Comparison of ENCODE assay signal across 1 cellular context in genomic region chr2:51335072-51336058, GRCh38.
TF ChIP-seq lines count a peak whose summit lies in the region.

No MANE protein-coding gene starts in this region.

TF ChIP-seq in GM23338, 12 proteins besides CTCF, POLR2A, EP300 and RAD21 (continued from another document):
- TF ChIP-seq, protein P1, sequence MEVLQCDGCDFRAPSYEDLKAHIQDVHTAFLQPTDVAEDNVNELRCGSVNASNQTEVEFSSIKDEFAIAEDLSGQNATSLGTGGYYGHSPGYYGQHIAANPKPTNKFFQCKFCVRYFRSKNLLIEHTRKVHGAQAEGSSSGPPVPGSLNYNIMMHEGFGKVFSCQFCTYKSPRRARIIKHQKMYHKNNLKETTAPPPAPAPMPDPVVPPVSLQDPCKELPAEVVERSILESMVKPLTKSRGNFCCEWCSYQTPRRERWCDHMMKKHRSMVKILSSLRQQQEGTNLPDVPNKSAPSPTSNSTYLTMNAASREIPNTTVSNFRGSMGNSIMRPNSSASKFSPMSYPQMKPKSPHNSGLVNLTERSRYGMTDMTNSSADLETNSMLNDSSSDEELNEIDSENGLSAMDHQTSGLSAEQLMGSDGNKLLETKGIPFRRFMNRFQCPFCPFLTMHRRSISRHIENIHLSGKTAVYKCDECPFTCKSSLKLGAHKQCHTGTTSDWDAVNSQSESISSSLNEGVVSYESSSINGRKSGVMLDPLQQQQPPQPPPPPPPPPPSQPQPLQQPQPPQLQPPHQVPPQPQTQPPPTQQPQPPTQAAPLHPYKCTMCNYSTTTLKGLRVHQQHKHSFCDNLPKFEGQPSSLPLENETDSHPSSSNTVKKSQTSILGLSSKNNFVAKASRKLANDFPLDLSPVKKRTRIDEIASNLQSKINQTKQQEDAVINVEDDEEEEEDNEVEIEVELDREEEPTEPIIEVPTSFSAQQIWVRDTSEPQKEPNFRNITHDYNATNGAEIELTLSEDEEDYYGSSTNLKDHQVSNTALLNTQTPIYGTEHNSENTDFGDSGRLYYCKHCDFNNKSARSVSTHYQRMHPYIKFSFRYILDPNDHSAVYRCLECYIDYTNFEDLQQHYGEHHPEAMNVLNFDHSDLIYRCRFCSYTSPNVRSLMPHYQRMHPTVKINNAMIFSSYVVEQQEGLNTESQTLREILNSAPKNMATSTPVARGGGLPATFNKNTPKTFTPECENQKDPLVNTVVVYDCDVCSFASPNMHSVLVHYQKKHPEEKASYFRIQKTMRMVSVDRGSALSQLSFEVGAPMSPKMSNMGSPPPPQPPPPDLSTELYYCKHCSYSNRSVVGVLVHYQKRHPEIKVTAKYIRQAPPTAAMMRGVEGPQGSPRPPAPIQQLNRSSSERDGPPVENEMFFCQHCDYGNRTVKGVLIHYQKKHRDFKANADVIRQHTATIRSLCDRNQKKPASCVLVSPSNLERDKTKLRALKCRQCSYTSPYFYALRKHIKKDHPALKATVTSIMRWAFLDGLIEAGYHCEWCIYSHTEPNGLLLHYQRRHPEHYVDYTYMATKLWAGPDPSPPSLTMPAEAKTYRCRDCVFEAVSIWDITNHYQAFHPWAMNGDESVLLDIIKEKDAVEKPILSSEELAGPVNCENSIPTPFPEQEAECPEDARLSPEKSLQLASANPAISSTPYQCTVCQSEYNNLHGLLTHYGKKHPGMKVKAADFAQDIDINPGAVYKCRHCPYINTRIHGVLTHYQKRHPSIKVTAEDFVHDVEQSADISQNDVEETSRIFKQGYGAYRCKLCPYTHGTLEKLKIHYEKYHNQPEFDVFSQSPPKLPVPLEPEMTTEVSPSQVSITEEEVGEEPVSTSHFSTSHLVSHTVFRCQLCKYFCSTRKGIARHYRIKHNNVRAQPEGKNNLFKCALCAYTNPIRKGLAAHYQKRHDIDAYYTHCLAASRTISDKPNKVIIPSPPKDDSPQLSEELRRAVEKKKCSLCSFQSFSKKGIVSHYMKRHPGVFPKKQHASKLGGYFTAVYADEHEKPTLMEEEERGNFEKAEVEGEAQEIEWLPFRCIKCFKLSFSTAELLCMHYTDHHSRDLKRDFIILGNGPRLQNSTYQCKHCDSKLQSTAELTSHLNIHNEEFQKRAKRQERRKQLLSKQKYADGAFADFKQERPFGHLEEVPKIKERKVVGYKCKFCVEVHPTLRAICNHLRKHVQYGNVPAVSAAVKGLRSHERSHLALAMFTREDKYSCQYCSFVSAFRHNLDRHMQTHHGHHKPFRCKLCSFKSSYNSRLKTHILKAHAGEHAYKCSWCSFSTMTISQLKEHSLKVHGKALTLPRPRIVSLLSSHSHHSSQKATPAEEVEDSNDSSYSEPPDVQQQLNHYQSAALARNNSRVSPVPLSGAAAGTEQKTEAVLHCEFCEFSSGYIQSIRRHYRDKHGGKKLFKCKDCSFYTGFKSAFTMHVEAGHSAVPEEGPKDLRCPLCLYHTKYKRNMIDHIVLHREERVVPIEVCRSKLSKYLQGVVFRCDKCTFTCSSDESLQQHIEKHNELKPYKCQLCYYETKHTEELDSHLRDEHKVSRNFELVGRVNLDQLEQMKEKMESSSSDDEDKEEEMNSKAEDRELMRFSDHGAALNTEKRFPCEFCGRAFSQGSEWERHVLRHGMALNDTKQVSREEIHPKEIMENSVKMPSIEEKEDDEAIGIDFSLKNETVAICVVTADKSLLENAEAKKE (CRISPR knock-in tag; IDR thresholded peaks at IDR 0.05), result no peak
- TF ChIP-seq REST (IDR thresholded peaks at IDR 0.05; ENCODE audit: unreplicated experiment), result no peak
- TF ChIP-seq JUNB (IDR thresholded peaks at IDR 0.05; ENCODE audit: unreplicated experiment), result no peak
- no peak for TF ChIP-seq NANOG (IDR thresholded peaks at IDR 0.05; ENCODE audit: borderline replicate concordance)
- TF ChIP-seq, protein P2, sequence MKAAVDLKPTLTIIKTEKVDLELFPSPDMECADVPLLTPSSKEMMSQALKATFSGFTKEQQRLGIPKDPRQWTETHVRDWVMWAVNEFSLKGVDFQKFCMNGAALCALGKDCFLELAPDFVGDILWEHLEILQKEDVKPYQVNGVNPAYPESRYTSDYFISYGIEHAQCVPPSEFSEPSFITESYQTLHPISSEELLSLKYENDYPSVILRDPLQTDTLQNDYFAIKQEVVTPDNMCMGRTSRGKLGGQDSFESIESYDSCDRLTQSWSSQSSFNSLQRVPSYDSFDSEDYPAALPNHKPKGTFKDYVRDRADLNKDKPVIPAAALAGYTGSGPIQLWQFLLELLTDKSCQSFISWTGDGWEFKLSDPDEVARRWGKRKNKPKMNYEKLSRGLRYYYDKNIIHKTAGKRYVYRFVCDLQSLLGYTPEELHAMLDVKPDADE (IDR thresholded peaks at IDR 0.05), result no peak
- no peak for TF ChIP-seq EZH2phosphoT487 (IDR thresholded peaks at IDR 0.05; ENCODE audit: unreplicated experiment)
- TF ChIP-seq ZNF331 (CRISPR knock-in tag; IDR thresholded peaks at IDR 0.05; ENCODE audit: low read depth), result no peak
